In the genomic region with DNA sequence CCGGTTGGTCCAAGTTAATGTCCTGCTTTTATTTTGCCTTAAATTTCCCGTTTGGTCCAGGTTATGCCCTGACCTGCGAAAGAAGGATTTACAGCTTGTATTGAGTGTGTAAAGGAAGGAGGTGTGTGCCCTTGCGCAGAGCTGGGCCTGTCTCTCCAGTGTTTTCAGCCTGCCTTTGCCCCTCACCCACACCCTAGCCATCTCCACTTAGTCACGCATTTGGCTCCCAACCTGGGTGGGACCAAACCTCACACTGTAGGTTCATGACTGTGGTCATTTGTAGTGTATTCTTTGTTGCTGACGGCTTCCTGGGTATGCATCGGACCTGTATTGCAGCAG, we compare ENCODE assay signal across 1 cellular context.
A peak's percentile ranks its signal among the peaks of the same experiment; 100 is the strongest.
TF ChIP-seq lines count a peak whose summit lies in the region.

No MANE protein-coding gene starts in this region.

TF ChIP-seq in HEK293, 187 proteins besides CTCF, POLR2A, EP300 and RAD21 (continued from another document and continues in another):
- TF ChIP-seq, protein P1, sequence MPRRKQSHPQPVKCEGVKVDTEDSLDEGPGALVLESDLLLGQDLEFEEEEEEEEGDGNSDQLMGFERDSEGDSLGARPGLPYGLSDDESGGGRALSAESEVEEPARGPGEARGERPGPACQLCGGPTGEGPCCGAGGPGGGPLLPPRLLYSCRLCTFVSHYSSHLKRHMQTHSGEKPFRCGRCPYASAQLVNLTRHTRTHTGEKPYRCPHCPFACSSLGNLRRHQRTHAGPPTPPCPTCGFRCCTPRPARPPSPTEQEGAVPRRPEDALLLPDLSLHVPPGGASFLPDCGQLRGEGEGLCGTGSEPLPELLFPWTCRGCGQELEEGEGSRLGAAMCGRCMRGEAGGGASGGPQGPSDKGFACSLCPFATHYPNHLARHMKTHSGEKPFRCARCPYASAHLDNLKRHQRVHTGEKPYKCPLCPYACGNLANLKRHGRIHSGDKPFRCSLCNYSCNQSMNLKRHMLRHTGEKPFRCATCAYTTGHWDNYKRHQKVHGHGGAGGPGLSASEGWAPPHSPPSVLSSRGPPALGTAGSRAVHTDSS (tag by site-specific recombination; IDR thresholded peaks at IDR 0.05): 0 out of 2 replicates have a peak, but pooled peaks have one; percentile 21
- TF ChIP-seq ZNF555 (tag by site-specific recombination; conservative IDR thresholded peaks at IDR 0.05): no peak
- TF ChIP-seq, protein P2, sequence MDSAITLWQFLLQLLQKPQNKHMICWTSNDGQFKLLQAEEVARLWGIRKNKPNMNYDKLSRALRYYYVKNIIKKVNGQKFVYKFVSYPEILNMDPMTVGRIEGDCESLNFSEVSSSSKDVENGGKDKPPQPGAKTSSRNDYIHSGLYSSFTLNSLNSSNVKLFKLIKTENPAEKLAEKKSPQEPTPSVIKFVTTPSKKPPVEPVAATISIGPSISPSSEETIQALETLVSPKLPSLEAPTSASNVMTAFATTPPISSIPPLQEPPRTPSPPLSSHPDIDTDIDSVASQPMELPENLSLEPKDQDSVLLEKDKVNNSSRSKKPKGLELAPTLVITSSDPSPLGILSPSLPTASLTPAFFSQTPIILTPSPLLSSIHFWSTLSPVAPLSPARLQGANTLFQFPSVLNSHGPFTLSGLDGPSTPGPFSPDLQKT (IDR thresholded peaks at IDR 0.05; ENCODE audit: borderline replicate concordance, low read depth, low read length): no peak
- TF ChIP-seq, protein P3, sequence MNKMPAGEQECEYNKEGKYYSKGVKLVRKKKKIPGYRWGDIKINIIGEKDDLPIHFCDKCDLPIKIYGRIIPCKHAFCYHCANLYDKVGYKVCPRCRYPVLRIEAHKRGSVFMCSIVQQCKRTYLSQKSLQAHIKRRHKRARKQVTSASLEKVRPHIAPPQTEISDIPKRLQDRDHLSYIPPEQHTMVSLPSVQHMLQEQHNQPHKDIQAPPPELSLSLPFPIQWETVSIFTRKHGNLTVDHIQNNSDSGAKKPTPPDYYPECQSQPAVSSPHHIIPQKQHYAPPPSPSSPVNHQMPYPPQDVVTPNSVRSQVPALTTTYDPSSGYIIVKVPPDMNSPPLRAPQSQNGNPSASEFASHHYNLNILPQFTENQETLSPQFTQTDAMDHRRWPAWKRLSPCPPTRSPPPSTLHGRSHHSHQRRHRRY (tag by site-specific recombination; IDR thresholded peaks at IDR 0.05): no peak
- TF ChIP-seq MZF1 (tag by site-specific recombination; IDR thresholded peaks at IDR 0.05; ENCODE audit: borderline replicate concordance): peak; percentile 25; the same call in 1 of the 2 replicates
- TF ChIP-seq ZNF76 (tag by site-specific recombination; IDR thresholded peaks at IDR 0.05; ENCODE audit: borderline replicate concordance, low read depth): no peak
- TF ChIP-seq TCF7L2 (IDR thresholded peaks at IDR 0.05; ENCODE audit: borderline replicate concordance, low read depth, low read length): no peak
- TF ChIP-seq ZIC2 (tag by site-specific recombination; IDR thresholded peaks at IDR 0.05): no peak
- 0 out of 2 replicates have a peak, but pooled peaks have one; percentile 3 for TF ChIP-seq OSR2 (tag by site-specific recombination; IDR thresholded peaks at IDR 0.05)
- TF ChIP-seq KLF1 (tag by site-specific recombination; IDR thresholded peaks at IDR 0.05): 0 out of 2 replicates have a peak, but pooled peaks have one; percentile 15
- TF ChIP-seq ZNF549 (tag by site-specific recombination; IDR thresholded peaks at IDR 0.05): no peak
- TF ChIP-seq ZNF558 (tag by site-specific recombination; IDR thresholded peaks at IDR 0.05): no peak
- no peak for TF ChIP-seq ZNF561 (tag by site-specific recombination; IDR thresholded peaks at IDR 0.05; ENCODE audit: borderline replicate concordance)
- TF ChIP-seq, protein P4, sequence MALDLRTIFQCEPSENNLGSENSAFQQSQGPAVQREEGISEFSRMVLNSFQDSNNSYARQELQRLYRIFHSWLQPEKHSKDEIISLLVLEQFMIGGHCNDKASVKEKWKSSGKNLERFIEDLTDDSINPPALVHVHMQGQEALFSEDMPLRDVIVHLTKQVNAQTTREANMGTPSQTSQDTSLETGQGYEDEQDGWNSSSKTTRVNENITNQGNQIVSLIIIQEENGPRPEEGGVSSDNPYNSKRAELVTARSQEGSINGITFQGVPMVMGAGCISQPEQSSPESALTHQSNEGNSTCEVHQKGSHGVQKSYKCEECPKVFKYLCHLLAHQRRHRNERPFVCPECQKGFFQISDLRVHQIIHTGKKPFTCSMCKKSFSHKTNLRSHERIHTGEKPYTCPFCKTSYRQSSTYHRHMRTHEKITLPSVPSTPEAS (tag by site-specific recombination; IDR thresholded peaks at IDR 0.05): no peak
- TF ChIP-seq SP3 (tag by site-specific recombination; IDR thresholded peaks at IDR 0.05): no peak
- TF ChIP-seq ZSCAN30 (tag by site-specific recombination; IDR thresholded peaks at IDR 0.05): 0 out of 2 replicates have a peak, but pooled peaks have one; percentile 22
- TF ChIP-seq ZNF266 (tag by site-specific recombination; IDR thresholded peaks at IDR 0.05; ENCODE audit: low read depth): no peak
- no peak for TF ChIP-seq EGR2 (tag by site-specific recombination; IDR thresholded peaks at IDR 0.05; ENCODE audit: low read depth)
- TF ChIP-seq KLF7 (tag by site-specific recombination; IDR thresholded peaks at IDR 0.05; ENCODE audit: borderline replicate concordance): no peak
- TF ChIP-seq ZNF37A (tag by site-specific recombination; IDR thresholded peaks at IDR 0.05): no peak
- TF ChIP-seq, protein P5, sequence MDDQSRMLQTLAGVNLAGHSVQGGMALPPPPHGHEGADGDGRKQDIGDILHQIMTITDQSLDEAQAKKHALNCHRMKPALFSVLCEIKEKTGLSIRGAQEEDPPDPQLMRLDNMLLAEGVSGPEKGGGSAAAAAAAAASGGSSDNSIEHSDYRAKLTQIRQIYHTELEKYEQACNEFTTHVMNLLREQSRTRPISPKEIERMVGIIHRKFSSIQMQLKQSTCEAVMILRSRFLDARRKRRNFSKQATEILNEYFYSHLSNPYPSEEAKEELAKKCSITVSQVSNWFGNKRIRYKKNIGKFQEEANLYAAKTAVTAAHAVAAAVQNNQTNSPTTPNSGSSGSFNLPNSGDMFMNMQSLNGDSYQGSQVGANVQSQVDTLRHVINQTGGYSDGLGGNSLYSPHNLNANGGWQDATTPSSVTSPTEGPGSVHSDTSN (CRISPR knock-in tag; IDR thresholded peaks at IDR 0.05): no peak
- TF ChIP-seq SP2 (tag by site-specific recombination; IDR thresholded peaks at IDR 0.05): no peak
- no peak for TF ChIP-seq ZNF621 (tag by site-specific recombination; IDR thresholded peaks at IDR 0.05)
- no peak for TF ChIP-seq ZNF843 (tag by site-specific recombination; IDR thresholded peaks at IDR 0.05)
- no peak for TF ChIP-seq ZNF174 (tag by site-specific recombination; IDR thresholded peaks at IDR 0.05)
- TF ChIP-seq, protein P6, sequence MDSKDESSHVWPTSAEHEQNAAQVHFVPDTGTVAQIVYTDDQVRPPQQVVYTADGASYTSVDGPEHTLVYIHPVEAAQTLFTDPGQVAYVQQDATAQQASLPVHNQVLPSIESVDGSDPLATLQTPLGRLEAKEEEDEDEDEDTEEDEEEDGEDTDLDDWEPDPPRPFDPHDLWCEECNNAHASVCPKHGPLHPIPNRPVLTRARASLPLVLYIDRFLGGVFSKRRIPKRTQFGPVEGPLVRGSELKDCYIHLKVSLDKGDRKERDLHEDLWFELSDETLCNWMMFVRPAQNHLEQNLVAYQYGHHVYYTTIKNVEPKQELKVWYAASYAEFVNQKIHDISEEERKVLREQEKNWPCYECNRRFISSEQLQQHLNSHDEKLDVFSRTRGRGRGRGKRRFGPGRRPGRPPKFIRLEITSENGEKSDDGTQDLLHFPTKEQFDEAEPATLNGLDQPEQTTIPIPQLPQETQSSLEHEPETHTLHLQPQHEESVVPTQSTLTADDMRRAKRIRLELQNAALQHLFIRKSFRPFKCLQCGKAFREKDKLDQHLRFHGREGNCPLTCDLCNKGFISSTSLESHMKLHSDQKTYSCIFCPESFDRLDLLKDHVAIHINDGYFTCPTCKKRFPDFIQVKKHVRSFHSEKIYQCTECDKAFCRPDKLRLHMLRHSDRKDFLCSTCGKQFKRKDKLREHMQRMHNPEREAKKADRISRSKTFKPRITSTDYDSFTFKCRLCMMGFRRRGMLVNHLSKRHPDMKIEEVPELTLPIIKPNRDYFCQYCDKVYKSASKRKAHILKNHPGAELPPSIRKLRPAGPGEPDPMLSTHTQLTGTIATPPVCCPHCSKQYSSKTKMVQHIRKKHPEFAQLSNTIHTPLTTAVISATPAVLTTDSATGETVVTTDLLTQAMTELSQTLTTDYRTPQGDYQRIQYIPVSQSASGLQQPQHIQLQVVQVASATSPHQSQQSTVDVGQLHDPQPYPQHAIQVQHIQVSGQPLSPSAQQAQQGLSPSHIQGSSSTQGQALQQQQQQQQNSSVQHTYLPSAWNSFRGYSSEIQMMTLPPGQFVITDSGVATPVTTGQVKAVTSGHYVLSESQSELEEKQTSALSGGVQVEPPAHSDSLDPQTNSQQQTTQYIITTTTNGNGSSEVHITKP (tag by site-specific recombination; IDR thresholded peaks at IDR 0.05): 0 out of 2 replicates have a peak, but pooled peaks have one; percentile 11
- no peak for TF ChIP-seq ZNF146 (tag by site-specific recombination; IDR thresholded peaks at IDR 0.05)
- no peak for TF ChIP-seq ZNF777 (tag by site-specific recombination; IDR thresholded peaks at IDR 0.05; ENCODE audit: borderline replicate concordance)
- TF ChIP-seq ZXDB (tag by site-specific recombination; IDR thresholded peaks at IDR 0.05): no peak
- TF ChIP-seq ZNF223 (tag by site-specific recombination; IDR thresholded peaks at IDR 0.05): no peak
- TF ChIP-seq ZNF660 (tag by site-specific recombination; IDR thresholded peaks at IDR 0.05): 0 out of 2 replicates have a peak, but pooled peaks have one; percentile 5
- no peak for TF ChIP-seq KLF8 (tag by site-specific recombination; IDR thresholded peaks at IDR 0.05)
- no peak for TF ChIP-seq ZNF510 (tag by site-specific recombination; IDR thresholded peaks at IDR 0.05; ENCODE audit: insufficient replicate concordance)
- no peak for TF ChIP-seq BCL11A (tag by site-specific recombination; IDR thresholded peaks at IDR 0.05; ENCODE audit: low read depth)
- TF ChIP-seq SCRT2 (tag by site-specific recombination; IDR thresholded peaks at IDR 0.05): no peak
- no peak for TF ChIP-seq ZNF624 (tag by site-specific recombination; IDR thresholded peaks at IDR 0.05)
- TF ChIP-seq, protein P7, sequence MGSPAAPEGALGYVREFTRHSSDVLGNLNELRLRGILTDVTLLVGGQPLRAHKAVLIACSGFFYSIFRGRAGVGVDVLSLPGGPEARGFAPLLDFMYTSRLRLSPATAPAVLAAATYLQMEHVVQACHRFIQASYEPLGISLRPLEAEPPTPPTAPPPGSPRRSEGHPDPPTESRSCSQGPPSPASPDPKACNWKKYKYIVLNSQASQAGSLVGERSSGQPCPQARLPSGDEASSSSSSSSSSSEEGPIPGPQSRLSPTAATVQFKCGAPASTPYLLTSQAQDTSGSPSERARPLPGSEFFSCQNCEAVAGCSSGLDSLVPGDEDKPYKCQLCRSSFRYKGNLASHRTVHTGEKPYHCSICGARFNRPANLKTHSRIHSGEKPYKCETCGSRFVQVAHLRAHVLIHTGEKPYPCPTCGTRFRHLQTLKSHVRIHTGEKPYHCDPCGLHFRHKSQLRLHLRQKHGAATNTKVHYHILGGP (tag by site-specific recombination; IDR thresholded peaks at IDR 0.05): no peak
- peak; percentile 38 for TF ChIP-seq ZNF366 (tag by site-specific recombination; conservative IDR thresholded peaks at IDR 0.05)
- TF ChIP-seq ZNF138 (tag by site-specific recombination; IDR thresholded peaks at IDR 0.05; ENCODE audit: borderline replicate concordance): no peak
- TF ChIP-seq ZNF341 (tag by site-specific recombination; IDR thresholded peaks at IDR 0.05; ENCODE audit: low read depth): no peak
- no peak for TF ChIP-seq GLI4 (tag by site-specific recombination; IDR thresholded peaks at IDR 0.05)
- TF ChIP-seq, protein P8, sequence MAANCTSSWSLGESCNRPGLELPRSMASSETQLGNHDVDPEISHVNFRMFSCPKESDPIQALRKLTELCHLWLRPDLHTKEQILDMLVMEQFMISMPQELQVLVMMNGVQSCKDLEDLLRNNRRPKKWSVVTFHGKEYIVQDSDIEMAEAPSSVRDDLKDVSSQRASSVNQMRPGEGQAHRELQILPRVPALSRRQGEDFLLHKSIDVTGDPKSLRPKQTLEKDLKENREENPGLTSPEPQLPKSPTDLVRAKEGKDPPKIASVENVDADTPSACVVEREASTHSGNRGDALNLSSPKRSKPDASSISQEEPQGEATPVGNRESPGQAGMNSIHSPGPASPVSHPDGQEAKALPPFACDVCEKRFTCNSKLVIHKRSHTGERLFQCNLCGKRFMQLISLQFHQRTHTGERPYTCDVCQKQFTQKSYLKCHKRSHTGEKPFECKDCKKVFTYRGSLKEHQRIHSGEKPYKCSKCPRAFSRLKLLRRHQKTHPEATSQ (tag by site-specific recombination; IDR thresholded peaks at IDR 0.05): no peak
- TF ChIP-seq ZFP69B (tag by site-specific recombination; IDR thresholded peaks at IDR 0.05): 0 out of 2 replicates have a peak, but pooled peaks have one; percentile 5
- TF ChIP-seq ZNF184 (tag by site-specific recombination; IDR thresholded peaks at IDR 0.05): 0 out of 2 replicates have a peak, but pooled peaks have one; percentile 36
- 0 out of 2 replicates have a peak, but pooled peaks have one; percentile 41 for TF ChIP-seq MYNN (tag by site-specific recombination; IDR thresholded peaks at IDR 0.05; ENCODE audit: borderline replicate concordance)
- peak; percentile 9; the same call in 1 of the 2 replicates for TF ChIP-seq ZBTB21 (tag by site-specific recombination; IDR thresholded peaks at IDR 0.05)
- TF ChIP-seq, protein P9, sequence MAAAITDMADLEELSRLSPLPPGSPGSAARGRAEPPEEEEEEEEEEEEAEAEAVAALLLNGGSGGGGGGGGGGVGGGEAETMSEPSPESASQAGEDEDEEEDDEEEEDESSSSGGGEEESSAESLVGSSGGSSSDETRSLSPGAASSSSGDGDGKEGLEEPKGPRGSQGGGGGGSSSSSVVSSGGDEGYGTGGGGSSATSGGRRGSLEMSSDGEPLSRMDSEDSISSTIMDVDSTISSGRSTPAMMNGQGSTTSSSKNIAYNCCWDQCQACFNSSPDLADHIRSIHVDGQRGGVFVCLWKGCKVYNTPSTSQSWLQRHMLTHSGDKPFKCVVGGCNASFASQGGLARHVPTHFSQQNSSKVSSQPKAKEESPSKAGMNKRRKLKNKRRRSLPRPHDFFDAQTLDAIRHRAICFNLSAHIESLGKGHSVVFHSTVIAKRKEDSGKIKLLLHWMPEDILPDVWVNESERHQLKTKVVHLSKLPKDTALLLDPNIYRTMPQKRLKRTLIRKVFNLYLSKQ (tag by site-specific recombination; IDR thresholded peaks at IDR 0.05; ENCODE audit: borderline replicate concordance): no peak
- TF ChIP-seq WT1 (tag by site-specific recombination; IDR thresholded peaks at IDR 0.05): no peak
- TF ChIP-seq, protein P10, sequence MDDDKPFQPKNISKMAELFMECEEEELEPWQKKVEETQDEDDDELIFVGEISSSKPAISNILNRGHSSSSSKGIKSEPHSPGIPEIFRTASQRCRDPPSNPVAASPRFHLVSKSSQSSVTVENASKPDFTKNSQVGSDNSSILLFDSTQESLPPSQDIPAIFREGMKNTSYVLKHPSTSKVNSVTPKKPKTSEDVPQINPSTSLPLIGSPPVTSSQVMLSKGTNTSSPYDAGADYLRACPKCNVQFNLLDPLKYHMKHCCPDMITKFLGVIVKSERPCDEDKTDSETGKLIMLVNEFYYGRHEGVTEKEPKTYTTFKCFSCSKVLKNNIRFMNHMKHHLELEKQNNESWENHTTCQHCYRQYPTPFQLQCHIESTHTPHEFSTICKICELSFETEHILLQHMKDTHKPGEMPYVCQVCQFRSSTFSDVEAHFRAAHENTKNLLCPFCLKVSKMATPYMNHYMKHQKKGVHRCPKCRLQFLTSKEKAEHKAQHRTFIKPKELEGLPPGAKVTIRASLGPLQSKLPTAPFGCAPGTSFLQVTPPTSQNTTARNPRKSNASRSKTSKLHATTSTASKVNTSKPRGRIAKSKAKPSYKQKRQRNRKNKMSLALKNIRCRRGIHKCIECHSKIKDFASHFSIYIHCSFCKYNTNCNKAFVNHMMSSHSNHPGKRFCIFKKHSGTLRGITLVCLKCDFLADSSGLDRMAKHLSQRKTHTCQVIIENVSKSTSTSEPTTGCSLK (tag by site-specific recombination; IDR thresholded peaks at IDR 0.05): no peak
